ENCODE assay signal across 17 cellular contexts in genomic region chr20:12411246-12411940, GRCh38.
A peak's percentile ranks its signal among the peaks of the same experiment; 100 is the strongest.
DNase-seq lines count a peak whose midpoint lies in the region; ATAC-seq and TF ChIP-seq lines count a peak whose summit lies in the region.
"Had no signal": no experiment of that assay in that cellular context is flagged by ENCODE, and none has a peak within 500 bp of the region (broad histone marks: within the 10 kb centered on the region; RNA-seq: fewer than 3 reads in every experiment).

No MANE protein-coding gene starts in this region.

- H3K4me3 Mint-ChIP-seq in mesothelial cell of epicardium = no peak overlapping the region
- H3K4me3 Mint-ChIP-seq: CD14-positive monocyte; CD4-positive, alpha-beta memory T cell had no signal

- TF ChIP-seq CTCF in mesothelial cell of epicardium (IDR thresholded peaks at IDR 0.05; ENCODE audit: unreplicated experiment) = no peak

- H3K4me1 Mint-ChIP-seq in mesothelial cell of epicardium = peaks cover 37% of the 10 kb centered on the region
- H3K4me1 Mint-ChIP-seq: CD14-positive monocyte; CD4-positive, alpha-beta memory T cell had no signal

- no peaks in the 10 kb centered on the region for H3K27me3 Mint-ChIP-seq in mesothelial cell of epicardium (ENCODE audit: low read depth)
- H3K27me3 Mint-ChIP-seq: CD4-positive, alpha-beta memory T cell had no signal

- H3K9me3 Mint-ChIP-seq in mesothelial cell of epicardium = peaks cover 26% of the 10 kb centered on the region

- ATAC-seq in GM21529 (IDR thresholded peaks at IDR 0.05; ENCODE audit: unreplicated experiment) (no peak), HG03521 (IDR thresholded peaks at IDR 0.05; ENCODE audit: unreplicated experiment) (no peak)
- ATAC-seq: A549, K562 had no signal

- peaks cover 3% of the 10 kb centered on the region for H3K36me3 Mint-ChIP-seq in mesothelial cell of epicardium
- H3K36me3 Mint-ChIP-seq: CD14-positive monocyte; CD4-positive, alpha-beta memory T cell had no signal

- peak overlapping the region; percentile 20 for H3K27ac Mint-ChIP-seq in mesothelial cell of epicardium
- H3K27ac Mint-ChIP-seq: CD14-positive monocyte; CD4-positive, alpha-beta memory T cell had no signal

- peak; percentile 8 for DNase-seq in DMS 273 (lab: John Stamatoyannopoulos, UW; ENCODE audit: unreplicated experiment)
- no peak for DNase-seq in DMS 273 treated with DMSO at 0.1 percent for 48 hours (lab: John Stamatoyannopoulos, UW)
- DNase-seq in NCI-H2171 (lab: John Stamatoyannopoulos, UW) = peak; percentile 8
- peak; percentile 33 for DNase-seq in cerebellum (ENCODE audit: low spot score)
- DNase-seq in mesothelial cell of epicardium (ENCODE audit: low spot score in 2 of 2, unreplicated experiment in 2 of 2) = no peak
- no peak for DNase-seq in stimulated activated CD4-positive, alpha-beta T cell treated with anti-CD3 and anti-CD28 coated beads, Interleukin-4, amount 100 ng/mL, for 1 hour
- DNase-seq: AML-193; CD4-positive, alpha-beta memory T cell; DMS53; GF-D8; HCEC 1CT; IMR-90 had no signal

Comparison
In these comparisons a context has a peak if more than half of its experiments do, and no peak if none do; other contexts are left out.
1. DNase-seq: peak in DMS 273 (single experiment), NCI-H2171 (single experiment) and cerebellum (single experiment); none in DMS 273 treated with DMSO at 0.1 percent for 48 hours (single experiment), mesothelial cell of epicardium (0 of 2) and stimulated activated CD4-positive, alpha-beta T cell treated with anti-CD3 and anti-CD28 coated beads, Interleukin-4, amount 100 ng/mL, for 1 hour (single experiment).